In the genomic region with DNA sequence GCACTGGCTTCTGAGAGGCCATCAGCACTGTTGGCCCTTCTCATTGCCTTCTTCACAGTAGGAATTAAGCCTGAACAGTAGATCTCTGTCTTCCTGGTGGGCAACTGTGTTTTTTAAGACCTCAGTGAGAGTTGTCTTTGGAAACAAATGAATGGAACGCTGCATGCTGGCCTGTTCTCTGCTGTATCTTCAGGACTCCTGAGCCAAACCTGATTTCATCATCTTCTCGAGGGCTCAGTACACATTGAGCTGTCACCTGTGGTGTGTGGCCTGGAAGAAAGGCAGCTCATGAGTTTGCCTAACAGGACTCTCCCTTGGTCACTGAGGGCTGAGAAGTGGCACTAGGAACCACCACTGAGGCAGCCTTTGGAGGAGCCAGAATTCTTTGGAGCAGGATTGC, we compare ENCODE assay signal across 17 cellular contexts.
"Had no signal": no experiment of that assay in that cellular context is flagged by ENCODE, and none has a peak within 500 bp of the region (broad histone marks: within the 10 kb centered on the region; RNA-seq: fewer than 3 reads in every experiment).

No MANE protein-coding gene starts in this region.

- H3K27ac ChIP-seq: esophagus squamous epithelium, left ventricle myocardium inferior, lower lobe of right lung, parathyroid adenoma, prostate gland, right lobe of liver, testis, tibial nerve had no signal

- H3K4me3 ChIP-seq: esophagus squamous epithelium, left ventricle myocardium inferior, lower lobe of right lung, prostate gland, right lobe of liver, testis, tibial nerve had no signal

- H3K27me3 ChIP-seq: right lobe of liver, testis, tibial nerve had no signal

- DNase-seq: esophagus squamous epithelium; islet precursor cell; left ventricle myocardium inferior; lower lobe of right lung; mesendoderm; naive B cell; occipital lobe; retina; right lobe of liver; stimulated activated CD4-positive, alpha-beta T cell treated with anti-CD3 and anti-CD28 coated beads, Interleukin-2, amount 100 ng/mL, for 24 hours; stimulated activated CD4-positive, alpha-beta T cell treated with anti-CD3 and anti-CD28 coated beads, Interleukin-4, amount 100 ng/mL, for 4 hours; stimulated activated naive B cell treated with anti-CD40 and anti-IgM and Interleukin-4, amounts not matched to agents 10 μg/mL and 1 μg/mL and 100 μg/mL, for 72 hours; stimulated activated naive CD8-positive, alpha-beta T cell treated with anti-CD3 and anti-CD28 coated beads, Interleukin-15, amount 100 ng/mL, for 72 hours; testis had no signal

- ATAC-seq: stimulated activated naive B cell treated with anti-CD40 and anti-IgM and Interleukin-4, amounts not matched to agents 10 μg/mL and 1 μg/mL and 100 μg/mL, for 72 hours; stimulated activated naive CD8-positive, alpha-beta T cell treated with anti-CD3 and anti-CD28 coated beads, Interleukin-15, amount 100 ng/mL, for 72 hours had no signal

- H3K9me3 ChIP-seq: esophagus squamous epithelium, lower lobe of right lung, prostate gland, right lobe of liver, testis, tibial nerve had no signal

- H3K9ac ChIP-seq: parathyroid adenoma had no signal

- H3K36me3 ChIP-seq: esophagus squamous epithelium, left ventricle myocardium inferior, lower lobe of right lung, prostate gland, right lobe of liver, tibial nerve had no signal

- H3K4me1 ChIP-seq: parathyroid adenoma, prostate gland, right lobe of liver had no signal

- H2AFZ ChIP-seq: parathyroid adenoma had no signal
